ENCODE assay signal across 21 cellular contexts in the genomic region with DNA sequence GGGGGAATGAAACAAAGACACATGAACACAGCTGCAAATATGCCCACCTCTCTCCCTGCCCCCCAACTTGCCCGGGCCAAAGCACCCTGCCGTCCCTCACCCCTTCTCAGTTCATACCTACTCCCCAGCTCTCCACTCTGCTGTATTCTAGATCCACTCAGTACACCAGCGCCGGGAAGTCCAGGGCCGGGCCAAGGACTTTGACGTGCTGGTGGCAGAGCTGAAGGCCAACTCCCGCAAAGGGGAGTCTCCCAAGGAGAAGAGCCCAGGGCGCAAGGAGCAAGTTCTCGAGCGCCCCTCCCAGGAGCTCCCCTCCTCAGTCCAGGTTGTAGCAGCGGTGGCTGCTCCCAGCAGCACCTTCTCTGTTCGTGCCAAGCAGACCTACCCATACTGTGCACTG. TPM values are rescaled to one million over a fixed set of nuclear protein-coding genes. Genes with fewer than 3 reads are reported as not detected.
DNase-seq lines count a peak whose midpoint lies in the region; ATAC-seq, FAIRE-seq and TF ChIP-seq lines count a peak whose summit lies in the region.
"Had no signal": no experiment of that assay in that cellular context is flagged by ENCODE, and none has a peak within 500 bp of the region (broad histone marks: within the 10 kb centered on the region; RNA-seq: fewer than 3 reads in every experiment).

No MANE protein-coding gene starts in this region.

- H4K20me1 ChIP-seq in K562 (replicated peaks; ENCODE audit: control insufficient read depth, insufficient read depth, low read length) = no peaks in the 10 kb centered on the region

- no peak for TF ChIP-seq RAD21 in K562 (CRISPR knock-in tag; conservative IDR thresholded peaks at IDR 0.05 in 1 of 2, IDR thresholded peaks at IDR 0.05 in 1 of 2)

- ATAC-seq in T-helper 17 cell (no peak), K562 (no peak)
- ATAC-seq: GM12878 had no signal

- no peak for TF ChIP-seq EP300 in K562 (IDR thresholded peaks at IDR 0.05; ENCODE audit: low read length)

- in situ Hi-C loops in K562 (cut with MboI) = no loop called here

- H3K36me3 Mint-ChIP-seq in T-helper 17 cell (ENCODE audit: low read depth) = peaks cover 3% of the 10 kb centered on the region
- H3K36me3 Mint-ChIP-seq in activated T-helper 2 cell treated with anti-CD3 and anti-CD28 coated beads, Interferon-gamma antibody, Interleukin-2, Interleukin-4, amounts not matched to agents 10 μg/mL and 5 μg/mL and 100 μg/mL, durations not matched to agents 14 hours and 24 hours and 36 hours (ENCODE audit: low read depth) = peaks cover 34% of the 10 kb centered on the region

- H3K27me3 ChIP-seq in K562 (ENCODE audit: control insufficient read depth in 2 of 2, insufficient read depth in 2 of 2, low read length in 2 of 2) (no peaks in the 10 kb centered on the region), testis (no peaks in the 10 kb centered on the region)

- no peak overlapping the region for H3K4me3 Mint-ChIP-seq in T-helper 17 cell
- no peak overlapping the region for H3K4me3 Mint-ChIP-seq in activated T-helper 2 cell treated with anti-CD3 and anti-CD28 coated beads, Interferon-gamma antibody, Interleukin-2, Interleukin-4, amounts not matched to agents 10 μg/mL and 5 μg/mL and 100 μg/mL, durations not matched to agents 14 hours and 24 hours and 36 hours (ENCODE audit: low read depth)
- H3K4me3 Mint-ChIP-seq: CD14-positive monocyte; CD4-positive, alpha-beta T cell had no signal

- no peak for FAIRE-seq in K562 (lab: Jason Lieb, UNC)
- FAIRE-seq: D721Med, GM12878, GM19239, H1 had no signal

- no peak overlapping the region for H3K4me2 ChIP-seq in K562 (ENCODE audit: insufficient read depth, low read length)

- 80% methylated on average over 12 of the region's 12 CpGs for whole genome bisulfite sequencing in K562 (ENCODE audit: insufficient coverage, low coverage, missing lambda C conversion rate)
- WGBS in testis, 2 donors = 61 to 85% methylated on average over 12 of the region's 12 CpGs

- no peak overlapping the region for H2AFZ ChIP-seq in K562 (ENCODE audit: low read depth, low read length)
- H2AFZ ChIP-seq: GM23248 had no signal

- BruUV-seq in K562 (replicated peaks; lab: Mats Ljungman, UMichigan) = no TSS peak

- peaks cover 9% of the 10 kb centered on the region; the same call in 2 of the 3 replicates for H3K79me2 ChIP-seq in K562 (ENCODE audit: control insufficient read depth, insufficient read depth, low read length)

- H3K27ac ChIP-seq in K562 (ENCODE audit: extremely low read depth, low read depth, low read length) = no peak overlapping the region
- no peak overlapping the region for H3K27ac ChIP-seq in testis
- H3K27ac ChIP-seq: GM23248 had no signal

- peaks cover 19% of the 10 kb centered on the region for H3K4me1 Mint-ChIP-seq in T-helper 17 cell
- peaks cover 21% of the 10 kb centered on the region for H3K4me1 Mint-ChIP-seq in activated T-helper 2 cell treated with anti-CD3 and anti-CD28 coated beads, Interferon-gamma antibody, Interleukin-2, Interleukin-4, amounts not matched to agents 10 μg/mL and 5 μg/mL and 100 μg/mL, durations not matched to agents 14 hours and 24 hours and 36 hours (ENCODE audit: low read depth)

- no peaks in the 10 kb centered on the region for H3K9me3 ChIP-seq in T-helper 17 cell (ENCODE audit: control insufficient read depth, low read length, poor library complexity, severe bottlenecking)
- H3K9me3 ChIP-seq in K562 (replicated peaks; ENCODE audit: control insufficient read depth, insufficient read depth, low read depth, low read length) = no peaks in the 10 kb centered on the region
- H3K9me3 ChIP-seq in testis = no peaks in the 10 kb centered on the region

- CTCF ChIA-PET in K562 (lab: Yijun Ruan, JAX; ENCODE audit: low intra/inter-chr PET ratio) = no interaction called here

- intact Hi-C loops in K562 (cut with micrococcal nuclease) (no loop called here), testis (cut with DNase I; ENCODE audit: low total_unique reads) (no loop called here)
- intact Hi-C loops in activated T-helper 2 cell treated with anti-CD3 and anti-CD28 coated beads, Interferon-gamma antibody, Interleukin-2, Interleukin-4, amounts not matched to agents 10 μg/mL and 5 μg/mL and 100 μg/mL, durations not matched to agents 14 hours and 24 hours and 36 hours (cut with micrococcal nuclease) = no loop called here

- H3K4me1 ChIP-seq in K562 (replicated peaks in 1 of 2; ENCODE audit: control insufficient read depth in 2 of 2, insufficient read depth in 2 of 2, low read length in 2 of 2) (peaks cover 16 to 26% of the 10 kb centered on the region in 2 experiments; a peak in 4 of 5 replicates), testis (peaks cover 22% of the 10 kb centered on the region)

- no peaks in the 10 kb centered on the region for H3K9me1 ChIP-seq in K562 (ENCODE audit: control insufficient read depth, insufficient read depth, low read length)

- TF ChIP-seq CTCF in K562 (IDR thresholded peaks at IDR 0.05 in 2 of 3, conservative IDR thresholded peaks at IDR 0.05 in 1 of 3; ENCODE audit: insufficient read depth in 2 of 3, low read depth in 1 of 3, low read length in 3 of 3) (no peak), testis (IDR thresholded peaks at IDR 0.05) (no peak)

- no peaks in the 10 kb centered on the region for H3K27me3 Mint-ChIP-seq in T-helper 17 cell
- H3K27me3 Mint-ChIP-seq in activated T-helper 2 cell treated with anti-CD3 and anti-CD28 coated beads, Interferon-gamma antibody, Interleukin-2, Interleukin-4, amounts not matched to agents 10 μg/mL and 5 μg/mL and 100 μg/mL, durations not matched to agents 14 hours and 24 hours and 36 hours (ENCODE audit: low read depth) = no peaks in the 10 kb centered on the region
- H3K27me3 Mint-ChIP-seq: CD4-positive, alpha-beta T cell; CD8-positive, alpha-beta memory T cell had no signal

- H3K9ac ChIP-seq in K562 (ENCODE audit: insufficient read depth in 1 of 2, low read depth in 2 of 2, low read length in 2 of 2) = no peak overlapping the region
- H3K9ac ChIP-seq: GM23248 had no signal

- POLR2A ChIA-PET in K562 (lab: Yijun Ruan, JAX) = interaction anchor here (0.6 to 1.5 kb wide), 4 partner anchors 20 to 546 kb away, joined by 3 to 4 read pairs (median 4); a partner anchor contains a TSS

- H3K4me3 ChIP-seq in K562 = no peak overlapping the region
- no peak overlapping the region for H3K4me3 ChIP-seq in testis
- H3K4me3 ChIP-seq: GM12878, GM23248 had no signal

- no peak for TF ChIP-seq POLR2A in K562 (conservative IDR thresholded peaks at IDR 0.05)
- no peak for TF ChIP-seq POLR2A in testis (IDR thresholded peaks at IDR 0.05)
- no peak for TF ChIP-seq POLR2A in erythroblast (IDR thresholded peaks at IDR 0.05; ENCODE audit: low read length)

- H3K9me3 Mint-ChIP-seq in activated T-helper 2 cell treated with anti-CD3 and anti-CD28 coated beads, Interferon-gamma antibody, Interleukin-2, Interleukin-4, amounts not matched to agents 10 μg/mL and 5 μg/mL and 100 μg/mL, durations not matched to agents 14 hours and 24 hours and 36 hours = no peaks in the 10 kb centered on the region
- H3K9me3 Mint-ChIP-seq: CD14-positive monocyte; CD4-positive, alpha-beta T cell; CD8-positive, alpha-beta memory T cell had no signal

- peak overlapping the region; percentile 59 for H3K27ac Mint-ChIP-seq in T-helper 17 cell
- H3K27ac Mint-ChIP-seq in activated T-helper 2 cell treated with anti-CD3 and anti-CD28 coated beads, Interferon-gamma antibody, Interleukin-2, Interleukin-4, amounts not matched to agents 10 μg/mL and 5 μg/mL and 100 μg/mL, durations not matched to agents 14 hours and 24 hours and 36 hours = no peak overlapping the region
- H3K27ac Mint-ChIP-seq: CD14-positive monocyte; CD4-positive, alpha-beta T cell; CD8-positive, alpha-beta memory T cell had no signal

- DNase-seq in T-helper 17 cell (no peak), K562 (ENCODE audit: extremely low read depth in 1 of 4, low spot score in 3 of 4) (no peak), testis (peak; percentile 74), erythroblast (lab: John Stamatoyannopoulos, UW) (no peak)
- DNase-seq in stimulated activated CD4-positive, alpha-beta T cell treated with anti-CD3 and anti-CD28 coated beads, Interleukin-12 subunit alpha, Interleukin-12 subunit beta, amount 100 ng/mL, for 4 hours = no peak
- DNase-seq in activated T-helper 2 cell treated with anti-CD3 and anti-CD28 coated beads, Interferon-gamma antibody, Interleukin-2, Interleukin-4, amounts not matched to agents 10 μg/mL and 5 μg/mL and 100 μg/mL, durations not matched to agents 14 hours and 24 hours and 36 hours (ENCODE audit: low spot score) = no peak
- DNase-seq: CD4-positive, alpha-beta T cell; CD8-positive, alpha-beta memory T cell; DMS 273 treated with DMSO at 0.1 percent for 48 hours; DMS79; EL; GDM1; GM23248 had no signal

- H3K36me3 ChIP-seq in K562 (ENCODE audit: control insufficient read depth, insufficient read depth, low read length) (peaks cover 56% of the 10 kb centered on the region; the same call in 2 of the 3 replicates), testis (ENCODE audit: low read depth, missing control alignments) (no peaks in the 10 kb centered on the region)

RNA-seq across cellular contexts. Expression of a gene that starts 5.0 kb away (rescaled TPM):
- total RNA-seq in T-helper 17 cell = 10 to 100 TPM; 14.3 to 16.0 TPM
- total RNA-seq in K562 (2011; cell fraction: chromatin; rRNA removed; ENCODE audit: low replicate concordance) = 13.4 and 39.5 TPM in 2 replicates
- 28.8 and 32.7 TPM in 2 replicates for total RNA-seq in K562 (2011; cell fraction: nucleolus; rRNA removed)
- total RNA-seq in K562 (2011; cell fraction: nucleoplasm; rRNA removed) = 14.5 and 23.4 TPM in 2 replicates
- 6.3 and 10.4 TPM in 2 replicates for total RNA-seq in K562 (2014; rRNA removed)
- total RNA-seq in K562 (2014; rRNA removed; fragmentation: Illumina TruSeq; extraction: Trizol) = 1.9 and 2.3 TPM in 2 replicates
- 4.4 and 5.8 TPM in 2 replicates for total RNA-seq in K562 (2015; rRNA removed; fragmentation: Illumina TruSeq; extraction: Trizol)
- total RNA-seq in K562 (2021) = 9.4 and 10.0 TPM in 2 replicates
- 3.1 and 5.9 TPM in 2 replicates for polyA plus RNA-seq in K562 (2011; rRNA removed)
- 4.0 and 11.5 TPM in 2 replicates for polyA plus RNA-seq in K562 (2011; cell fraction: cytosol; rRNA removed)
- polyA plus RNA-seq in K562 (2011; cell fraction: nucleus; rRNA removed) = 23.4 and 48.0 TPM in 2 replicates
- 5.9 and 6.8 TPM in 2 replicates for polyA plus RNA-seq in K562 (2012)
- polyA plus RNA-seq in K562 (2014; fragmentation: Illumina TruSeq; extraction: Trizol) = 7.1 and 8.5 TPM in 2 replicates
- under 1 TPM; 0.21 to 0.56 TPM for polyA plus RNA-seq in K562 (2014; fragmentation: Nextera tagmentation; extraction: Ambion mirVana)
- 10.4 and 11.1 TPM in 2 replicates for polyA plus RNA-seq in K562 (2014; rRNA removed)
- polyA minus RNA-seq in K562 (2011; rRNA and poly(A)+ RNA removed) = 2.4 and 3.5 TPM in 2 replicates
- 2.6 and 4.1 TPM in 2 replicates for polyA minus RNA-seq in K562 (2011; cell fraction: cytosol; rRNA and poly(A)+ RNA removed)
- 13.1 and 13.6 TPM in 2 replicates for polyA minus RNA-seq in K562 (2011; cell fraction: nucleus; rRNA and poly(A)+ RNA removed)
- total RNA-seq in testis = 10 to 100 TPM; 40.9 to 55.2 TPM
- 28.7 TPM for polyA plus RNA-seq in testis (ENCODE audit: insufficient read depth, low read depth, low replicate concordance)
- 11.9 and 12.9 TPM in 2 replicates for total RNA-seq in activated T-helper 2 cell treated with anti-CD3 and anti-CD28 coated beads, Interferon-gamma antibody, Interleukin-2, Interleukin-4, amounts not matched to agents 10 μg/mL and 5 μg/mL and 100 μg/mL, durations not matched to agents 14 hours and 24 hours and 36 hours

RNA-seq across cellular contexts. Expression of a gene that starts 5.2 kb away (rescaled TPM):
- 10 to 100 TPM; 21.0 to 23.5 TPM for total RNA-seq in T-helper 17 cell
- 10.5 and 21.1 TPM in 2 replicates for total RNA-seq in K562 (2011; cell fraction: chromatin; rRNA removed; ENCODE audit: low replicate concordance)
- total RNA-seq in K562 (2011; cell fraction: nucleolus; rRNA removed) = 13.8 and 15.2 TPM in 2 replicates
- 15.0 and 15.6 TPM in 2 replicates for total RNA-seq in K562 (2011; cell fraction: nucleoplasm; rRNA removed)
- 1.8 and 2.6 TPM in 2 replicates for total RNA-seq in K562 (2014; rRNA removed)
- total RNA-seq in K562 (2014; rRNA removed; fragmentation: Illumina TruSeq; extraction: Trizol) = 2.6 and 3.2 TPM in 2 replicates
- total RNA-seq in K562 (2015; rRNA removed; fragmentation: Illumina TruSeq; extraction: Trizol) = 3.1 and 3.5 TPM in 2 replicates
- total RNA-seq in K562 (2021) = 5.9 and 7.2 TPM in 2 replicates
- 6.8 and 8.7 TPM in 2 replicates for polyA plus RNA-seq in K562 (2011; rRNA removed)
- 9.0 and 11.4 TPM in 2 replicates for polyA plus RNA-seq in K562 (2011; cell fraction: cytosol; rRNA removed)
- 13.7 and 16.3 TPM in 2 replicates for polyA plus RNA-seq in K562 (2011; cell fraction: nucleus; rRNA removed)
- polyA plus RNA-seq in K562 (2012) = 5.5 and 9.8 TPM in 2 replicates
- polyA plus RNA-seq in K562 (2014; fragmentation: Illumina TruSeq; extraction: Trizol) = 4.0 and 4.6 TPM in 2 replicates
- polyA plus RNA-seq in K562 (2014; fragmentation: Nextera tagmentation; extraction: Ambion mirVana) = under 1 TPM; 0.71 to 0.72 TPM
- 4.9 and 5.5 TPM in 2 replicates for polyA plus RNA-seq in K562 (2014; rRNA removed)
- 3.8 and 4.1 TPM in 2 replicates for polyA minus RNA-seq in K562 (2011; rRNA and poly(A)+ RNA removed)
- polyA minus RNA-seq in K562 (2011; cell fraction: cytosol; rRNA and poly(A)+ RNA removed) = 2.4 and 2.7 TPM in 2 replicates
- 5.5 and 8.4 TPM in 2 replicates for polyA minus RNA-seq in K562 (2011; cell fraction: nucleus; rRNA and poly(A)+ RNA removed)
- total RNA-seq in testis = 10 to 100 TPM in 1 of 2 donors, 1 to 10 TPM in 1; 8.0 to 11.5 TPM
- polyA plus RNA-seq in testis (ENCODE audit: insufficient read depth, low read depth, low replicate concordance) = 8.0 TPM
- 11.1 and 13.6 TPM in 2 replicates for total RNA-seq in activated T-helper 2 cell treated with anti-CD3 and anti-CD28 coated beads, Interferon-gamma antibody, Interleukin-2, Interleukin-4, amounts not matched to agents 10 μg/mL and 5 μg/mL and 100 μg/mL, durations not matched to agents 14 hours and 24 hours and 36 hours

RNA-seq across cellular contexts. Expression of a gene that starts 20.8 kb away (rescaled TPM):
- total RNA-seq in T-helper 17 cell (1 to 10 TPM; 6.2 to 8.0 TPM), K562 (2014; rRNA removed) (0.78 and 1.00 TPM in 2 replicates), K562 (2014; rRNA removed; fragmentation: Illumina TruSeq; extraction: Trizol) (0.67 and 0.69 TPM in 2 replicates), K562 (2015; rRNA removed; fragmentation: Illumina TruSeq; extraction: Trizol) (0.53 and 0.54 TPM in 2 replicates), K562 (2021) (0.72 and 1.0 TPM in 2 replicates), testis (1 to 10 TPM; 5.1 to 6.0 TPM)
- total RNA-seq in K562 (2011; cell fraction: chromatin; rRNA removed; ENCODE audit: low replicate concordance) = 0.69 and 0.83 TPM in 2 replicates
- total RNA-seq in K562 (2011; cell fraction: nucleolus; rRNA removed) = 0.39 and 0.83 TPM in 2 replicates
- total RNA-seq in K562 (2011; cell fraction: nucleoplasm; rRNA removed) = 1.0 and 1.2 TPM in 2 replicates
- polyA plus RNA-seq in K562 (2011; rRNA removed) (0.33 and 0.46 TPM in 2 replicates), K562 (2014; fragmentation: Illumina TruSeq; extraction: Trizol) (0.76 and 0.83 TPM in 2 replicates), K562 (2014; fragmentation: Nextera tagmentation; extraction: Ambion mirVana) (under 1 TPM; 0.24 to 0.31 TPM), K562 (2014; rRNA removed) (0.45 and 0.71 TPM in 2 replicates), testis (ENCODE audit: insufficient read depth, low read depth, low replicate concordance) (6.7 TPM)
- polyA plus RNA-seq in K562 (2011; cell fraction: cytosol; rRNA removed) = 0.50 and 0.70 TPM in 2 replicates
- polyA plus RNA-seq in K562 (2011; cell fraction: nucleus; rRNA removed) = 0.46 and 0.54 TPM in 2 replicates
- 0.68 and 0.84 TPM in 2 replicates for polyA plus RNA-seq in K562 (2012)
- 0.39 and 0.56 TPM in 2 replicates for polyA minus RNA-seq in K562 (2011; rRNA and poly(A)+ RNA removed)
- 0.36 and 0.48 TPM in 2 replicates for polyA minus RNA-seq in K562 (2011; cell fraction: cytosol; rRNA and poly(A)+ RNA removed)
- 0.27 and 0.67 TPM in 2 replicates for polyA minus RNA-seq in K562 (2011; cell fraction: nucleus; rRNA and poly(A)+ RNA removed)
- 0.66 and 0.92 TPM in 2 replicates for total RNA-seq in activated T-helper 2 cell treated with anti-CD3 and anti-CD28 coated beads, Interferon-gamma antibody, Interleukin-2, Interleukin-4, amounts not matched to agents 10 μg/mL and 5 μg/mL and 100 μg/mL, durations not matched to agents 14 hours and 24 hours and 36 hours
- total RNA-seq: A172 had no signal

RNA-seq across cellular contexts. Expression of a gene that starts 22.4 kb away (rescaled TPM):
- not detected for total RNA-seq in T-helper 17 cell
- total RNA-seq in K562 (2011; cell fraction: chromatin; rRNA removed; ENCODE audit: low replicate concordance) = 0.19 and 0.21 TPM in 2 replicates
- total RNA-seq in K562 (2011; cell fraction: nucleolus; rRNA removed) = 0.17 TPM in 1 of 2 replicates, not detected in the other
- total RNA-seq in K562 (2011; cell fraction: nucleoplasm; rRNA removed) = 0.15 and 0.46 TPM in 2 replicates
- total RNA-seq in K562 (2014; rRNA removed) = 0.04 and 0.05 TPM in 2 replicates
- 0.03 TPM in 1 of 2 replicates, not detected in the other for total RNA-seq in K562 (2014; rRNA removed; fragmentation: Illumina TruSeq; extraction: Trizol)
- 0.07 and 0.08 TPM in 2 replicates for total RNA-seq in K562 (2015; rRNA removed; fragmentation: Illumina TruSeq; extraction: Trizol)
- 0.20 and 0.22 TPM in 2 replicates for total RNA-seq in K562 (2021)
- polyA plus RNA-seq in K562 (2011; rRNA removed) = 0.03 TPM in 2 replicates
- 0.06 and 0.07 TPM in 2 replicates for polyA plus RNA-seq in K562 (2011; cell fraction: cytosol; rRNA removed)
- 0.08 and 0.24 TPM in 2 replicates for polyA plus RNA-seq in K562 (2011; cell fraction: nucleus; rRNA removed)
- 0.04 and 0.13 TPM in 2 replicates for polyA plus RNA-seq in K562 (2012)
- 0.12 and 0.35 TPM in 2 replicates for polyA plus RNA-seq in K562 (2014; fragmentation: Illumina TruSeq; extraction: Trizol)
- under 1 TPM in 1 of 2 experiments, not detected in 1; 0.03 TPM for polyA plus RNA-seq in K562 (2014; fragmentation: Nextera tagmentation; extraction: Ambion mirVana)
- 0.20 and 0.31 TPM in 2 replicates for polyA plus RNA-seq in K562 (2014; rRNA removed)
- 0.03 and 0.11 TPM in 2 replicates for polyA minus RNA-seq in K562 (2011; rRNA and poly(A)+ RNA removed)
- polyA minus RNA-seq in K562 (2011; cell fraction: cytosol; rRNA and poly(A)+ RNA removed) = not detected in 2 replicates
- polyA minus RNA-seq in K562 (2011; cell fraction: nucleus; rRNA and poly(A)+ RNA removed) = not detected in 2 replicates
- total RNA-seq in testis = 10 to 100 TPM; 46.1 to 67.5 TPM
- 29.7 TPM for polyA plus RNA-seq in testis (ENCODE audit: insufficient read depth, low read depth, low replicate concordance)
- total RNA-seq in activated T-helper 2 cell treated with anti-CD3 and anti-CD28 coated beads, Interferon-gamma antibody, Interleukin-2, Interleukin-4, amounts not matched to agents 10 μg/mL and 5 μg/mL and 100 μg/mL, durations not matched to agents 14 hours and 24 hours and 36 hours = 0.11 TPM in 1 of 2 replicates, not detected in the other
- total RNA-seq: A172; CD4-positive, alpha-beta T cell had no signal

RNA-seq across cellular contexts. Expression of a gene that starts 51.0 kb away (rescaled TPM):
- total RNA-seq in T-helper 17 cell (under 1 TPM; 0.20 to 0.65 TPM), K562 (2014; rRNA removed) (not detected in 2 replicates), K562 (2014; rRNA removed; fragmentation: Illumina TruSeq; extraction: Trizol) (0.04 TPM in 1 of 2 replicates, not detected in the other), K562 (2015; rRNA removed; fragmentation: Illumina TruSeq; extraction: Trizol) (0.15 TPM in 1 of 2 replicates, not detected in the other), K562 (2021) (not detected in 2 replicates), testis (1 to 10 TPM; 2.5 to 4.1 TPM)
- not detected in 2 replicates for total RNA-seq in K562 (2011; cell fraction: chromatin; rRNA removed; ENCODE audit: low replicate concordance)
- under 0.01 TPM in 1 of 2 replicates, not detected in the other for total RNA-seq in K562 (2011; cell fraction: nucleolus; rRNA removed)
- 0.29 TPM in 1 of 2 replicates, not detected in the other for total RNA-seq in K562 (2011; cell fraction: nucleoplasm; rRNA removed)
- polyA plus RNA-seq in K562 (2011; rRNA removed) (0.15 TPM in 1 of 2 replicates, not detected in the other), K562 (2014; fragmentation: Illumina TruSeq; extraction: Trizol) (not detected in 2 replicates), K562 (2014; fragmentation: Nextera tagmentation; extraction: Ambion mirVana) (1 to 10 TPM in 1 of 2 experiments, under 1 TPM in 1; 0.65 to 1.1 TPM), K562 (2014; rRNA removed) (0.25 TPM in 1 of 2 replicates, not detected in the other), testis (ENCODE audit: insufficient read depth, low read depth, low replicate concordance) (0.91 TPM)
- 0.01 TPM in 1 of 2 replicates, not detected in the other for polyA plus RNA-seq in K562 (2011; cell fraction: cytosol; rRNA removed)
- polyA plus RNA-seq in K562 (2011; cell fraction: nucleus; rRNA removed) = not detected in 2 replicates
- 0.90 and 1.3 TPM in 2 replicates for polyA plus RNA-seq in K562 (2012)
- polyA minus RNA-seq in K562 (2011; rRNA and poly(A)+ RNA removed) = 0.28 and 0.54 TPM in 2 replicates
- polyA minus RNA-seq in K562 (2011; cell fraction: cytosol; rRNA and poly(A)+ RNA removed) = not detected in 2 replicates
- polyA minus RNA-seq in K562 (2011; cell fraction: nucleus; rRNA and poly(A)+ RNA removed) = 0.89 TPM in 1 of 2 replicates, not detected in the other
- 0.43 TPM in 1 of 2 replicates, not detected in the other for total RNA-seq in activated T-helper 2 cell treated with anti-CD3 and anti-CD28 coated beads, Interferon-gamma antibody, Interleukin-2, Interleukin-4, amounts not matched to agents 10 μg/mL and 5 μg/mL and 100 μg/mL, durations not matched to agents 14 hours and 24 hours and 36 hours
- total RNA-seq: A172, A673, GM23248 had no signal
- polyA plus RNA-seq: BJ; CD8-positive, alpha-beta memory T cell; GM23248 had no signal
